In genomic region chr20:17809714-17810631, GRCh38 we compare ENCODE assay signal across 1 cellular context.
TF ChIP-seq lines count a peak whose summit lies in the region.

No MANE protein-coding gene starts in this region.

TF ChIP-seq in HepG2, 621 proteins besides CTCF, POLR2A, EP300 and RAD21 (continued from another document and continues in another):
- TF ChIP-seq HNRNPK (IDR thresholded peaks at IDR 0.05; ENCODE audit: low read depth, low read length, poor library complexity, severe bottlenecking) (no peak), ETV6 (CRISPR knock-in tag; conservative IDR thresholded peaks at IDR 0.05) (no peak), STAT6 (CRISPR knock-in tag; IDR thresholded peaks at IDR 0.05; ENCODE audit: borderline replicate concordance) (no peak), MAFG (CRISPR knock-in tag; IDR thresholded peaks at IDR 0.05) (no peak), SAP130 (CRISPR knock-in tag; IDR thresholded peaks at IDR 0.05; ENCODE audit: low read depth) (0 out of 2 replicates have a peak, but pooled peaks have one; percentile 15), MYPOP (CRISPR knock-in tag; IDR thresholded peaks at IDR 0.05) (no peak), ZNF547 (CRISPR knock-in tag; IDR thresholded peaks at IDR 0.05) (0 out of 2 replicates have a peak, but pooled peaks have one; percentile 45), ZNF713 (CRISPR knock-in tag; IDR thresholded peaks at IDR 0.05) (no peak), ZNF703 (CRISPR knock-in tag; IDR thresholded peaks at IDR 0.05; ENCODE audit: borderline replicate concordance) (no peak), ZNF557 (CRISPR knock-in tag; IDR thresholded peaks at IDR 0.05) (no peak), ZKSCAN5 (CRISPR knock-in tag; IDR thresholded peaks at IDR 0.05) (peak; percentile 55; the same call in 1 of the 2 replicates), SNAPC2 (CRISPR knock-in tag; IDR thresholded peaks at IDR 0.05) (0 out of 2 replicates have a peak, but pooled peaks have one; percentile 28), ZNF609 (CRISPR knock-in tag; IDR thresholded peaks at IDR 0.05; ENCODE audit: borderline replicate concordance) (no peak), PCBP1 (IDR thresholded peaks at IDR 0.05; ENCODE audit: borderline replicate concordance, low read depth, low read length) (no peak), ZGPAT (CRISPR knock-in tag; IDR thresholded peaks at IDR 0.05) (0 out of 2 replicates have a peak, but pooled peaks have one; percentile 22), IRF9 (CRISPR knock-in tag; IDR thresholded peaks at IDR 0.05; ENCODE audit: borderline replicate concordance) (peak; percentile 61; the same call in 1 of the 2 replicates), MXD1 (CRISPR knock-in tag; IDR thresholded peaks at IDR 0.05) (no peak), ZNF446 (CRISPR knock-in tag; IDR thresholded peaks at IDR 0.05) (no peak), SRY (CRISPR knock-in tag; IDR thresholded peaks at IDR 0.05) (no peak), HIVEP1 (CRISPR knock-in tag; IDR thresholded peaks at IDR 0.05) (0 out of 2 replicates have a peak, but pooled peaks have one; percentile 37), PAWR (CRISPR knock-in tag; IDR thresholded peaks at IDR 0.05; ENCODE audit: borderline replicate concordance) (no peak), ZFY (CRISPR knock-in tag; IDR thresholded peaks at IDR 0.05) (no peak), SOX6 (IDR thresholded peaks at IDR 0.05) (no peak), SOX6 (CRISPR knock-in tag; IDR thresholded peaks at IDR 0.05) (0 out of 2 replicates have a peak, but pooled peaks have one; percentile 21), ISX (CRISPR knock-in tag; conservative IDR thresholded peaks at IDR 0.05) (no peak), ZNF687 (CRISPR knock-in tag; IDR thresholded peaks at IDR 0.05) (peak; percentile 62), SALL1 (CRISPR knock-in tag; IDR thresholded peaks at IDR 0.05) (peak; percentile 29; the same call in 1 of the 2 replicates), DNMT1 (CRISPR knock-in tag; IDR thresholded peaks at IDR 0.05) (no peak), SUZ12 (IDR thresholded peaks at IDR 0.05; ENCODE audit: low read depth, low read length) (no peak), ZNF747 (CRISPR knock-in tag; IDR thresholded peaks at IDR 0.05; ENCODE audit: borderline replicate concordance) (no peak), PHF21A (CRISPR knock-in tag; IDR thresholded peaks at IDR 0.05) (peak; percentile 55; the same call in 1 of the 2 replicates), MTA3 (CRISPR knock-in tag; IDR thresholded peaks at IDR 0.05) (no peak), NFIB (CRISPR knock-in tag; IDR thresholded peaks at IDR 0.05; ENCODE audit: borderline replicate concordance) (no peak), HOXA3 (CRISPR knock-in tag; IDR thresholded peaks at IDR 0.05) (no peak), MAX (IDR thresholded peaks at IDR 0.05) (peak; percentile 44; the same call in 1 of the 2 replicates), ZNF607 (CRISPR knock-in tag; IDR thresholded peaks at IDR 0.05; ENCODE audit: borderline replicate concordance) (0 out of 2 replicates have a peak, but pooled peaks have one; percentile 18), USF2 (IDR thresholded peaks at IDR 0.05; ENCODE audit: low read depth, low read length) (peak; percentile 44; the same call in 1 of the 2 replicates), USF2 (CRISPR knock-in tag; IDR thresholded peaks at IDR 0.05; ENCODE audit: borderline replicate concordance) (peak; percentile 49; the same call in 1 of the 2 replicates), MYC (CRISPR knock-in tag; IDR thresholded peaks at IDR 0.05; ENCODE audit: borderline replicate concordance) (peak; percentile 74), YEATS4 (CRISPR knock-in tag; IDR thresholded peaks at IDR 0.05; ENCODE audit: borderline replicate concordance) (no peak)
